ENCODE assay signal across 23 cellular contexts in genomic region chr11:69999721-70000120, GRCh38.
DNase-seq lines count a peak whose midpoint lies in the region; ATAC-seq lines count a peak whose summit lies in the region.
"Had no signal": no experiment of that assay in that cellular context is flagged by ENCODE, and none has a peak within 500 bp of the region (broad histone marks: within the 10 kb centered on the region; RNA-seq: fewer than 3 reads in every experiment).

No MANE protein-coding gene starts in this region.

- H3K27ac ChIP-seq in HUES48 (ENCODE audit: low read depth, low read length) (peak overlapping the region; percentile 84), mesendoderm (ENCODE audit: low read depth, low read length) (no peak overlapping the region)
- H3K27ac ChIP-seq: brain microvascular endothelial cell, Peyer's patch, spleen had no signal

- no peaks in the 10 kb centered on the region for H3K79me2 ChIP-seq in mesendoderm (ENCODE audit: control insufficient read depth, insufficient read depth, low read length)

- no peak overlapping the region for H3K56ac ChIP-seq in mesendoderm (ENCODE audit: low read length)

- H3K9me3 ChIP-seq in HUES48 (ENCODE audit: control insufficient read depth, insufficient read depth, low read length): no peaks in the 10 kb centered on the region

- no peak overlapping the region for H2BK5ac ChIP-seq in mesendoderm (ENCODE audit: low read length)

- H2BK15ac ChIP-seq in mesendoderm (replicated peaks; ENCODE audit: low read depth): no peak overlapping the region

- H3K4me3 Mint-ChIP-seq in immature natural killer cell: no peak overlapping the region
- H3K4me3 Mint-ChIP-seq: activated CD4-positive, alpha-beta T cell treated with anti-CD3 and anti-CD28 coated beads for 36 hours; activated T-cell treated with anti-CD3 and anti-CD28 coated beads, Interleukin-2, amount 50 U/mL, for 24 hours; B cell; naive thymus-derived CD4-positive, alpha-beta T cell; stimulated activated effector memory CD8-positive, alpha-beta T cell treated with anti-CD3 and anti-CD28 coated beads, Interleukin-12 subunit alpha, Interleukin-12 subunit beta, amount 100 ng/mL, for 72 hours had no signal

- WGBS in mesendoderm (ENCODE audit: extremely low coverage, insufficient coverage, low lambda C conversion rate): no CpG with 5 or more reads among the region's 3 CpGs

- no peak overlapping the region for H3K18ac ChIP-seq in mesendoderm (ENCODE audit: low read length)

- 0 out of 2 replicates have a peak overlapping the region, but pooled peaks have one; percentile 7 for H3K4me3 ChIP-seq in HUES48 (ENCODE audit: low read depth, low read length)
- no peak overlapping the region for H3K4me3 ChIP-seq in mesendoderm (ENCODE audit: low read length)
- H3K4me3 ChIP-seq: Peyer's patch, spleen had no signal

- no peak overlapping the region for H3K4me2 ChIP-seq in mesendoderm (ENCODE audit: low read length)

- H3K79me1 ChIP-seq in mesendoderm (ENCODE audit: low read length): no peaks in the 10 kb centered on the region

- peak; percentile 31 for DNase-seq in NCI-H82 (lab: John Stamatoyannopoulos, UW)
- no peak for DNase-seq in NCI-H82 treated with DMSO at 0.1 percent for 48 hours (lab: John Stamatoyannopoulos, UW; ENCODE audit: unreplicated experiment)
- DNase-seq in dermis blood vessel endothelial cell: peak; percentile 3
- DNase-seq in mesendoderm: peak; percentile 17
- no peak for DNase-seq in immature natural killer cell
- DNase-seq: activated CD4-positive, alpha-beta T cell treated with anti-CD3 and anti-CD28 coated beads for 36 hours; activated T-cell treated with anti-CD3 and anti-CD28 coated beads, Interleukin-2, amount 50 U/mL, for 24 hours; brain microvascular endothelial cell; Caco-2; DND-41; effector memory CD4-positive, alpha-beta T cell; naive thymus-derived CD4-positive, alpha-beta T cell; NCI-H1092; NCI-H1930; nucleus accumbens; Peyer's patch; spleen; stimulated activated CD4-positive, alpha-beta T cell treated with anti-CD3 and anti-CD28 coated beads, Interleukin-2, amount 100 ng/mL, for 48 hours had no signal

- no peak overlapping the region for H2BK120ac ChIP-seq in mesendoderm (ENCODE audit: low read depth, low read length)

- H3K9me3 Mint-ChIP-seq in immature natural killer cell: peaks cover 0 to 1% (median 0%) of the 10 kb centered on the region in 6 donors
- H3K9me3 Mint-ChIP-seq: stimulated activated effector memory CD8-positive, alpha-beta T cell treated with anti-CD3 and anti-CD28 coated beads, Interleukin-12 subunit alpha, Interleukin-12 subunit beta, amount 100 ng/mL, for 72 hours had no signal

- H3K9ac ChIP-seq in HUES48 (ENCODE audit: low read depth, low read length) (no peak overlapping the region), mesendoderm (ENCODE audit: low read length) (no peak overlapping the region)

- H3K27ac Mint-ChIP-seq in immature natural killer cell: no peak overlapping the region
- H3K27ac Mint-ChIP-seq: activated CD4-positive, alpha-beta T cell treated with anti-CD3 and anti-CD28 coated beads for 36 hours; activated T-cell treated with anti-CD3 and anti-CD28 coated beads, Interleukin-2, amount 50 U/mL, for 24 hours; B cell; naive thymus-derived CD4-positive, alpha-beta T cell; stimulated activated effector memory CD8-positive, alpha-beta T cell treated with anti-CD3 and anti-CD28 coated beads, Interleukin-12 subunit alpha, Interleukin-12 subunit beta, amount 100 ng/mL, for 72 hours had no signal

- H3K27me3 Mint-ChIP-seq in immature natural killer cell (ENCODE audit: low read depth in 3 of 3): peaks cover 2 to 10% (median 4%) of the 10 kb centered on the region in 3 donors

- no peak overlapping the region for H4K5ac ChIP-seq in mesendoderm (ENCODE audit: low read length)

- no peak for ATAC-seq in GM21381 (IDR thresholded peaks at IDR 0.05; ENCODE audit: unreplicated experiment)
- ATAC-seq in HG02970 (IDR thresholded peaks at IDR 0.05; ENCODE audit: low FRiP score, unreplicated experiment): no peak
- ATAC-seq: activated CD4-positive, alpha-beta T cell treated with anti-CD3 and anti-CD28 coated beads for 36 hours; naive thymus-derived CD4-positive, alpha-beta T cell; stimulated activated effector memory CD8-positive, alpha-beta T cell treated with anti-CD3 and anti-CD28 coated beads, Interleukin-12 subunit alpha, Interleukin-12 subunit beta, amount 100 ng/mL, for 72 hours had no signal

- H3K4ac ChIP-seq in mesendoderm (ENCODE audit: low read depth, low read length): no peak overlapping the region

- H3K36me3 ChIP-seq in HUES48 (ENCODE audit: control insufficient read depth, insufficient read depth, low read length): no peaks in the 10 kb centered on the region
- H3K36me3 ChIP-seq in mesendoderm (ENCODE audit: control insufficient read depth, insufficient read depth, low read length): no peaks in the 10 kb centered on the region
- H3K36me3 ChIP-seq: brain microvascular endothelial cell, Peyer's patch, spleen had no signal

- H4K8ac ChIP-seq in mesendoderm (ENCODE audit: low read depth, low read length): no peak overlapping the region

- H3K4me1 ChIP-seq in HUES48 (ENCODE audit: control insufficient read depth, insufficient read depth, low read length): peaks cover 20% of the 10 kb centered on the region
- H3K4me1 ChIP-seq in mesendoderm (ENCODE audit: control insufficient read depth, low read depth, low read length): no peaks in the 10 kb centered on the region
- H3K4me1 ChIP-seq: Caco-2, Peyer's patch, spleen had no signal

- no peaks in the 10 kb centered on the region for H3K4me1 Mint-ChIP-seq in immature natural killer cell
- H3K4me1 Mint-ChIP-seq: B cell had no signal

- no peak overlapping the region for H3K23ac ChIP-seq in mesendoderm (ENCODE audit: low read length)

- peaks cover 49% of the 10 kb centered on the region for H3K27me3 ChIP-seq in HUES48 (ENCODE audit: control insufficient read depth, insufficient read depth, low read length)
- H3K27me3 ChIP-seq in mesendoderm (ENCODE audit: insufficient read depth, low read length, poor library complexity): no peaks in the 10 kb centered on the region
- H3K27me3 ChIP-seq: brain microvascular endothelial cell, Peyer's patch had no signal

- H2AK5ac ChIP-seq in mesendoderm (ENCODE audit: low read length): no peak overlapping the region

- H3K36me3 Mint-ChIP-seq in immature natural killer cell: no peaks in the 10 kb centered on the region
- H3K36me3 Mint-ChIP-seq: stimulated activated effector memory CD8-positive, alpha-beta T cell treated with anti-CD3 and anti-CD28 coated beads, Interleukin-12 subunit alpha, Interleukin-12 subunit beta, amount 100 ng/mL, for 72 hours had no signal

Comparison
In these comparisons a context has a peak if more than half of its experiments do, and no peak if none do; other contexts are left out.
1. DNase-seq: peak in NCI-H82 (single experiment), dermis blood vessel endothelial cell (single experiment) and mesendoderm (single experiment); none in NCI-H82 treated with DMSO at 0.1 percent for 48 hours (single experiment) and immature natural killer cell (0 of 3).